In the genomic region with DNA sequence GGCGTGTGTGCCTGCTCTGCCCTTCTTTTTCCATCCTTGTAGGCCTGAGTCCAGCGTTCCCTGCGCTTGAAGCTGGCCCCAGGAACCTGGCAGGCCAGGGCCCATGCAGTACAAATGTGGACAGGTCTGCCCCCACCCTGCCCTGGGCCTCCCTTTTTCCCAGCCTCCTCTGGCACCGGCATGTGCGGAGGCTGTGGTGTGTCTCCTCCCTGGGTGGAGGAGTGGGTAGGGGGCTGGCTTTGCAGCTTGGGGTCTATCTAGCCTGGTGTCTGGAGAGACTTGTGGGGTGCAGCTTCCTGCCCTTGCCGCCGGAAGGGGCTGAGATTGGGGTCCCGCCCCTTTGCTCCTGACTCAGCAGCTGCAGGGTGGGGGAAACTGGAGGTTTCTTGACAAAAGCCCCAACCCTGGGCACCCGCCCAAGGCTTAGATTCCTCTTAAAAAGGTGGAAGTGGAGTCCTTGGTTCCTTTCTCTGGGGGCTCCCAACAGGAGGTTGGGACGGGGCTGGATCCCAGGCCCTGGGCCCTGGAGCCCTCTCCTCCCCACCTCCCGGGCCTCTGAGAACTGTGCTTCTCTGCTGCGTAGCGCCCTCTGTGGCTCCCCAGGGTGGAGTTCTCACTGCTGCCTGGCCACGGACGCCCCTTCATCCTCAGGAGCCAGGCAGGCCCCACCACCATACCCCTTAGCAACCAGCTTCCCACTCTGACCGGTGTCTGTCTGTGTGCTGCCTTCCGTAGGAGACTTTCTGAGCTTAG, we compare ENCODE assay signal across 10 cellular contexts. TPM values are rescaled to one million over a fixed set of nuclear protein-coding genes. Genes with fewer than 3 reads are reported as not detected.
DNase-seq lines count a peak whose midpoint lies in the region; ATAC-seq and TF ChIP-seq lines count a peak whose summit lies in the region.
"Had no signal": no experiment of that assay in that cellular context is flagged by ENCODE, and none has a peak within 500 bp of the region (broad histone marks: within the 10 kb centered on the region; RNA-seq: fewer than 3 reads in every experiment).

No MANE protein-coding gene starts in this region.

- H4K8ac ChIP-seq in IMR-90 (ENCODE audit: low read depth in 2 of 2, low read length in 2 of 2) = no peak overlapping the region

- no peaks in the 10 kb centered on the region for H3K36me3 Mint-ChIP-seq in stimulated activated effector memory CD8-positive, alpha-beta T cell treated with anti-CD3 and anti-CD28 coated beads, Interleukin-12 subunit alpha, Interleukin-12 subunit beta, amount 100 ng/mL, for 72 hours
- H3K36me3 Mint-ChIP-seq in mesothelial cell of epicardium = no peaks in the 10 kb centered on the region

- POLR2A ChIA-PET in IMR-90 (lab: Charles Lee; ENCODE audit: unreplicated experiment) = interaction anchor here (0.6 kb wide), 1 partner anchor 19 kb away, joined by 3 read pairs; no protein-coding TSS in a partner anchor

- no TSS peak for BruUV-seq in IMR-90 (replicated peaks; lab: Mats Ljungman, UMichigan)

- H2BK20ac ChIP-seq in IMR-90 (ENCODE audit: low read depth, low read length) = no peak overlapping the region

- no peak for TF ChIP-seq RAD21 in IMR-90 (IDR thresholded peaks at IDR 0.05; ENCODE audit: low read length)

- in situ Hi-C loops in IMR-90 (cut with MboI; ENCODE audit: low sequenced_read_pairs) = no loop called here

- no peak overlapping the region for H3K9ac ChIP-seq in IMR-90 (ENCODE audit: low read depth, low read length)

- no peak overlapping the region for H3K4me3 Mint-ChIP-seq in stimulated activated effector memory CD8-positive, alpha-beta T cell treated with anti-CD3 and anti-CD28 coated beads, Interleukin-12 subunit alpha, Interleukin-12 subunit beta, amount 100 ng/mL, for 72 hours
- H3K4me3 Mint-ChIP-seq in mesothelial cell of epicardium = no peak overlapping the region

- DNase-seq in IMR-90 (peak; percentile 9), activated T-cell treated with anti-CD3 and anti-CD28 coated beads for 48 hours (ENCODE audit: low read depth) (peak; percentile 23), left cardiac atrium (peak; percentile 81), NCI-H526 treated with DMSO at 0.1 percent for 48 hours (lab: John Stamatoyannopoulos, UW) (no peak), putamen (ENCODE audit: low spot score) (no peak), mesothelial cell of epicardium (ENCODE audit: low spot score in 2 of 2, unreplicated experiment in 2 of 2) (no peak)
- peak in 1 of 2 donors; percentile 57 for DNase-seq in stimulated activated effector memory CD8-positive, alpha-beta T cell treated with anti-CD3 and anti-CD28 coated beads, Interleukin-12 subunit alpha, Interleukin-12 subunit beta, amount 100 ng/mL, for 72 hours (ENCODE audit: low spot score in 2 of 2)
- DNase-seq: NK-92 treated with Interleukin-12 subunit alpha and Interleukin-12 subunit beta, amount 100 ng/mL, for 24 hours had no signal

- H4K20me1 ChIP-seq in IMR-90 (ENCODE audit: insufficient read depth, low read length) = peaks cover 100% of the 10 kb centered on the region

- H3K4me1 ChIP-seq in IMR-90 (ENCODE audit: control insufficient read depth, insufficient read depth, low read length) = peaks cover 21% of the 10 kb centered on the region

- H3K9me3 Mint-ChIP-seq in stimulated activated effector memory CD8-positive, alpha-beta T cell treated with anti-CD3 and anti-CD28 coated beads, Interleukin-12 subunit alpha, Interleukin-12 subunit beta, amount 100 ng/mL, for 72 hours = no peaks in the 10 kb centered on the region
- H3K9me3 Mint-ChIP-seq in mesothelial cell of epicardium = no peaks in the 10 kb centered on the region

- CTCF ChIA-PET in IMR-90 (lab: Yijun Ruan, JAX) = interaction anchor here (1.0 kb wide), 1 partner anchor 59 kb away, joined by 3 read pairs; no protein-coding TSS in a partner anchor

- H3K27ac Mint-ChIP-seq in stimulated activated effector memory CD8-positive, alpha-beta T cell treated with anti-CD3 and anti-CD28 coated beads, Interleukin-12 subunit alpha, Interleukin-12 subunit beta, amount 100 ng/mL, for 72 hours = peak overlapping the region; percentile 53
- no peak overlapping the region for H3K27ac Mint-ChIP-seq in mesothelial cell of epicardium

- peaks cover 7% of the 10 kb centered on the region; the same call in 1 of the 2 replicates for H3K36me3 ChIP-seq in IMR-90 (ENCODE audit: control insufficient read depth, insufficient read depth, low read length)

- H3K18ac ChIP-seq in IMR-90 (ENCODE audit: low read depth, low read length) = no peak overlapping the region

- H2BK5ac ChIP-seq in IMR-90 (ENCODE audit: low read depth, low read length, poor library complexity, severe bottlenecking) = no peak overlapping the region

- peak overlapping the region; percentile 31; the same call in 1 of the 2 replicates for H2AK5ac ChIP-seq in IMR-90 (ENCODE audit: low read depth, low read length)

- H3K4ac ChIP-seq in IMR-90 (ENCODE audit: low read depth, low read length) = no peak overlapping the region

- H3K56ac ChIP-seq in IMR-90 (ENCODE audit: extremely low read depth, insufficient read depth, low read length) = no peak overlapping the region

- TF ChIP-seq POLR2A in IMR-90 (IDR thresholded peaks at IDR 0.05; ENCODE audit: low read depth, low read length) = no peak

- no peaks in the 10 kb centered on the region for H3K27me3 ChIP-seq in IMR-90 (ENCODE audit: control insufficient read depth, insufficient read depth, low read length)

- no peak overlapping the region for H4K5ac ChIP-seq in IMR-90 (ENCODE audit: low read depth, low read length)

- peaks cover 33% of the 10 kb centered on the region for H3K4me1 Mint-ChIP-seq in stimulated activated effector memory CD8-positive, alpha-beta T cell treated with anti-CD3 and anti-CD28 coated beads, Interleukin-12 subunit alpha, Interleukin-12 subunit beta, amount 100 ng/mL, for 72 hours
- peaks cover 13% of the 10 kb centered on the region for H3K4me1 Mint-ChIP-seq in mesothelial cell of epicardium

- peaks cover 26 to 92% of the 10 kb centered on the region in 2 experiments for H3K79me1 ChIP-seq in IMR-90 (ENCODE audit: low read depth in 1 of 2, low read length in 2 of 2)

- no peak overlapping the region for H2AFZ ChIP-seq in IMR-90 (replicated peaks; ENCODE audit: low read length, poor library complexity)

- H3K4me3 ChIP-seq in IMR-90 (ENCODE audit: insufficient read depth, low read depth, low read length) = no peak overlapping the region

- peaks cover 29% of the 10 kb centered on the region for H3K9me1 ChIP-seq in IMR-90 (ENCODE audit: insufficient read depth, low read length)

- peak overlapping the region; percentile 70 for H2AK9ac ChIP-seq in IMR-90 (replicated peaks; ENCODE audit: low read depth, low read length, poor library complexity)

- H2BK15ac ChIP-seq in IMR-90 (ENCODE audit: low read depth, low read length) = no peak overlapping the region

- no peak overlapping the region for H3K27ac ChIP-seq in IMR-90 (ENCODE audit: insufficient read depth, low read length)

- no peak overlapping the region; the same call in 1 of the 2 replicates for H3K4me2 ChIP-seq in IMR-90 (ENCODE audit: low read depth, low read length)

- TF ChIP-seq CTCF in IMR-90 (conservative IDR thresholded peaks at IDR 0.05; ENCODE audit: low read depth, low read length) = no peak
- no peak for TF ChIP-seq CTCF in mesothelial cell of epicardium (IDR thresholded peaks at IDR 0.05; ENCODE audit: unreplicated experiment)

- H2BK120ac ChIP-seq in IMR-90 (ENCODE audit: low read depth, low read length) = no peak overlapping the region

- H4K91ac ChIP-seq in IMR-90 (ENCODE audit: insufficient read depth, low read depth, low read length) = no peak overlapping the region

- dilution Hi-C loops in IMR-90 (cut with HindIII; ENCODE audit: low sequenced_read_pairs, unreplicated experiment) = no loop called here

- 90% methylated on average over 2 of the region's 17 CpGs; no CpG with 5 or more reads in 1 of the 2 experiments for WGBS in IMR-90 (ENCODE audit: extremely low coverage in 2 of 2, insufficient read length in 1 of 2), 2 experiments

- H3K23ac ChIP-seq in IMR-90 (ENCODE audit: low read depth, low read length) = no peak overlapping the region

- peak; percentile 30 for ATAC-seq in IMR-90 (ENCODE audit: low read depth)
- ATAC-seq in left cardiac atrium = peak in 1 of 2 donors; percentile 10
- peak; percentile 52 for ATAC-seq in stimulated activated effector memory CD8-positive, alpha-beta T cell treated with anti-CD3 and anti-CD28 coated beads, Interleukin-12 subunit alpha, Interleukin-12 subunit beta, amount 100 ng/mL, for 72 hours
- ATAC-seq in HG03571 (IDR thresholded peaks at IDR 0.05; ENCODE audit: unreplicated experiment) = no peak
- ATAC-seq: left colon had no signal

- no peaks in the 10 kb centered on the region for H3K27me3 Mint-ChIP-seq in mesothelial cell of epicardium (ENCODE audit: low read depth)

- H3K9me3 ChIP-seq in IMR-90 (ENCODE audit: control insufficient read depth, insufficient read depth, low read length) = no peaks in the 10 kb centered on the region

- intact Hi-C loops in IMR-90 (cut with micrococcal nuclease) (no loop called here), left cardiac atrium (cut with DNase I) (no loop called here)

- no peak overlapping the region for H3K14ac ChIP-seq in IMR-90 (replicated peaks; ENCODE audit: low read depth, low read length)

TF ChIP-seq in IMR-90, 13 proteins besides CTCF, POLR2A, EP300 and RAD21 (continues in another document):
- TF ChIP-seq FOS (IDR thresholded peaks at IDR 0.05; ENCODE audit: low read depth, low read length) (no peak), CHD1 (IDR thresholded peaks at IDR 0.05; ENCODE audit: low read depth, low read length) (no peak), ELK1 (IDR thresholded peaks at IDR 0.05; ENCODE audit: borderline replicate concordance, low read depth, low read length) (no peak), CEBPB (IDR thresholded peaks at IDR 0.05; ENCODE audit: low read depth, low read length) (no peak), RCOR1 (IDR thresholded peaks at IDR 0.05; ENCODE audit: insufficient replicate concordance, low read length) (no peak), MAFK (IDR thresholded peaks at IDR 0.05; ENCODE audit: low read depth, low read length) (no peak), SMC3 (IDR thresholded peaks at IDR 0.05; ENCODE audit: low read depth, low read length) (no peak)

RNA-seq across cellular contexts. Expression of gene RXRA, which starts 18.0 kb away (rescaled TPM):
- total RNA-seq in IMR-90 (2012; rRNA removed) (7.5 and 8.1 TPM in 2 replicates), left cardiac atrium (10 to 100 TPM; 41.6 to 67.7 TPM), mesothelial cell of epicardium (43.7 to 46.0 TPM (median 45.0 TPM) in 3 replicates)
- polyA plus RNA-seq in IMR-90 (2012; rRNA removed) = 17.9 and 19.0 TPM in 2 replicates
- polyA plus RNA-seq in IMR-90 (2012; cell fraction: cytosol; rRNA removed) = 7.8 and 17.6 TPM in 2 replicates
- polyA plus RNA-seq in IMR-90 (2012; cell fraction: nucleus; rRNA removed; ENCODE audit: low replicate concordance) = 11.2 and 21.7 TPM in 2 replicates

Comparison
In these comparisons a context has a peak if more than half of its experiments do, and no peak if none do; other contexts are left out.
1. DNase-seq: peak in IMR-90 (single experiment), activated T-cell treated with anti-CD3 and anti-CD28 coated beads for 48 hours (single experiment) and left cardiac atrium (single experiment); none in NCI-H526 treated with DMSO at 0.1 percent for 48 hours (single experiment), putamen (single experiment) and mesothelial cell of epicardium (0 of 2).